ENCODE assay signal across 1 cellular context in the genomic region with DNA sequence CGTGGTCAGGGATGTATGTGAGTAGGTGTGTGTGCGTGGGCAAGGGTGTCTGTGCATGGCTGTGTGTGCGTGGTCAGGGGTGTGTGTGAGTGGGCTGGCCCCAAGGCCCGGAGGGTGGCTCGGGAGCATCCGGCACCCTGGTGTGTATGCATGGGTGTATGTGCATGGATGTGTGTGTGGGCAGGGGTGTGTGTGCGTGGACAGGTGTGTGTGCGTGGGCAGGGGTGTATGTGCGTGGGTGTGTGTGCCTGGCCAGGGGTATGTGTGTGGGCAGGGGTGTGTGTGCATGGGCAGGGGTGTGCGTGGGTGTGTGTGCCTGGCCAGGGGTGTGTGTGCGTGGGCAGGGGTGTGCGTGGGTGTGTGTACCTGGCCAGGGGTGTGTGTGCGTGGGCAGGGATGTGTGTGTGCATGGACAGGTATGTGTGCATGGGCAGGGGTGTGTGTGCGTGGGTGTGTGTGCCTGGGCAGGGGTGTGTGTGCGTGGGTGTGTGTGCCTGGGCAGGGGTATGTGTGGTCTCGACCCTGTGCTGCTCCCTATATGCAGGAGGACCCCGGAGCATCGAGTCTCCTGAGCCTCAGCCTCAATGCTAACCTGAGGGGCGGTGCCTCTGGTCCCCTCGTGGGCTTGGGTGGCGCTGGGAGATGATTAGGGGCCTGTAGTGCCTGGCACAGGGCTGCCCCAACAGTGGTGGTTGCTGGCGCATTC.
A peak's percentile ranks its signal among the peaks of the same experiment; 100 is the strongest.
TF ChIP-seq lines count a peak whose summit lies in the region.

No MANE protein-coding gene starts in this region.

TF ChIP-seq in HepG2, 621 proteins besides CTCF, POLR2A, EP300 and RAD21 (continued from another document and continues in another):
- TF ChIP-seq, protein P1, sequence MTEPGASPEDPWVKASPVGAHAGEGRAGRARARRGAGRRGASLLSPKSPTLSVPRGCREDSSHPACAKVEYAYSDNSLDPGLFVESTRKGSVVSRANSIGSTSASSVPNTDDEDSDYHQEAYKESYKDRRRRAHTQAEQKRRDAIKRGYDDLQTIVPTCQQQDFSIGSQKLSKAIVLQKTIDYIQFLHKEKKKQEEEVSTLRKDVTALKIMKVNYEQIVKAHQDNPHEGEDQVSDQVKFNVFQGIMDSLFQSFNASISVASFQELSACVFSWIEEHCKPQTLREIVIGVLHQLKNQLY (CRISPR knock-in tag; IDR thresholded peaks at IDR 0.05), result no peak
- TF ChIP-seq REPIN1 (CRISPR knock-in tag; IDR thresholded peaks at IDR 0.05; ENCODE audit: borderline replicate concordance, low read depth) (no peak), U2AF2 (IDR thresholded peaks at IDR 0.05; ENCODE audit: low read depth, low read length) (no peak), ZSCAN21 (CRISPR knock-in tag; IDR thresholded peaks at IDR 0.05; ENCODE audit: borderline replicate concordance) (peak; percentile 48; the same call in 1 of the 2 replicates), ZNF451 (CRISPR knock-in tag; IDR thresholded peaks at IDR 0.05) (no peak), NFIB (CRISPR knock-in tag; IDR thresholded peaks at IDR 0.05; ENCODE audit: borderline replicate concordance) (no peak), ZNF674 (CRISPR knock-in tag; IDR thresholded peaks at IDR 0.05; ENCODE audit: low read depth) (no peak), SALL1 (CRISPR knock-in tag; IDR thresholded peaks at IDR 0.05) (no peak), ERF (CRISPR knock-in tag; IDR thresholded peaks at IDR 0.05) (no peak), SMYD3 (CRISPR knock-in tag; IDR thresholded peaks at IDR 0.05) (no peak), FOXA1 (IDR thresholded peaks at IDR 0.05) (no peak), FOXA1 (CRISPR knock-in tag; IDR thresholded peaks at IDR 0.05) (no peak), ZNF333 (CRISPR knock-in tag; IDR thresholded peaks at IDR 0.05; ENCODE audit: borderline replicate concordance) (no peak), PHF8 (CRISPR knock-in tag; IDR thresholded peaks at IDR 0.05) (no peak), ZNF264 (CRISPR knock-in tag; IDR thresholded peaks at IDR 0.05) (no peak), HDAC2 (CRISPR knock-in tag; IDR thresholded peaks at IDR 0.05) (no peak), RFXANK (CRISPR knock-in tag; IDR thresholded peaks at IDR 0.05) (no peak), PHB2 (IDR thresholded peaks at IDR 0.05; ENCODE audit: partially characterized antibody) (no peak), ELF4 (CRISPR knock-in tag; IDR thresholded peaks at IDR 0.05; ENCODE audit: borderline replicate concordance) (no peak), ZIK1 (CRISPR knock-in tag; IDR thresholded peaks at IDR 0.05; ENCODE audit: borderline replicate concordance, low read depth) (0 out of 2 replicates have a peak, but pooled peaks have one; percentile 18), NFYB (CRISPR knock-in tag; IDR thresholded peaks at IDR 0.05) (no peak), KLF12 (CRISPR knock-in tag; IDR thresholded peaks at IDR 0.05; ENCODE audit: borderline replicate concordance) (no peak), ZFP36L2 (CRISPR knock-in tag; IDR thresholded peaks at IDR 0.05) (no peak), RBFOX2 (IDR thresholded peaks at IDR 0.05; ENCODE audit: low read depth, low read length) (peak; percentile 59), ZNF775 (CRISPR knock-in tag; IDR thresholded peaks at IDR 0.05; ENCODE audit: borderline replicate concordance) (no peak), STAG1 (CRISPR knock-in tag; IDR thresholded peaks at IDR 0.05) (no peak), ZNF317 (CRISPR knock-in tag; IDR thresholded peaks at IDR 0.05) (no peak), MIER2 (CRISPR knock-in tag; IDR thresholded peaks at IDR 0.05) (no peak), ZNF367 (CRISPR knock-in tag; IDR thresholded peaks at IDR 0.05; ENCODE audit: borderline replicate concordance) (no peak), CENPT (CRISPR knock-in tag; IDR thresholded peaks at IDR 0.05; ENCODE audit: low read depth) (0 out of 2 replicates have a peak, but pooled peaks have one; percentile 23), FOXK2 (IDR thresholded peaks at IDR 0.05) (no peak), SP2 (CRISPR knock-in tag; IDR thresholded peaks at IDR 0.05) (0 out of 2 replicates have a peak, but pooled peaks have one; percentile 31), SP140L (CRISPR knock-in tag; IDR thresholded peaks at IDR 0.05; ENCODE audit: borderline replicate concordance) (no peak), EHMT2 (IDR thresholded peaks at IDR 0.05; ENCODE audit: borderline replicate concordance, low read depth, low read length) (no peak)
- TF ChIP-seq, protein P2, sequence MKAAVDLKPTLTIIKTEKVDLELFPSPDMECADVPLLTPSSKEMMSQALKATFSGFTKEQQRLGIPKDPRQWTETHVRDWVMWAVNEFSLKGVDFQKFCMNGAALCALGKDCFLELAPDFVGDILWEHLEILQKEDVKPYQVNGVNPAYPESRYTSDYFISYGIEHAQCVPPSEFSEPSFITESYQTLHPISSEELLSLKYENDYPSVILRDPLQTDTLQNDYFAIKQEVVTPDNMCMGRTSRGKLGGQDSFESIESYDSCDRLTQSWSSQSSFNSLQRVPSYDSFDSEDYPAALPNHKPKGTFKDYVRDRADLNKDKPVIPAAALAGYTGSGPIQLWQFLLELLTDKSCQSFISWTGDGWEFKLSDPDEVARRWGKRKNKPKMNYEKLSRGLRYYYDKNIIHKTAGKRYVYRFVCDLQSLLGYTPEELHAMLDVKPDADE (CRISPR knock-in tag; IDR thresholded peaks at IDR 0.05), result no peak
- TF ChIP-seq, protein P3, sequence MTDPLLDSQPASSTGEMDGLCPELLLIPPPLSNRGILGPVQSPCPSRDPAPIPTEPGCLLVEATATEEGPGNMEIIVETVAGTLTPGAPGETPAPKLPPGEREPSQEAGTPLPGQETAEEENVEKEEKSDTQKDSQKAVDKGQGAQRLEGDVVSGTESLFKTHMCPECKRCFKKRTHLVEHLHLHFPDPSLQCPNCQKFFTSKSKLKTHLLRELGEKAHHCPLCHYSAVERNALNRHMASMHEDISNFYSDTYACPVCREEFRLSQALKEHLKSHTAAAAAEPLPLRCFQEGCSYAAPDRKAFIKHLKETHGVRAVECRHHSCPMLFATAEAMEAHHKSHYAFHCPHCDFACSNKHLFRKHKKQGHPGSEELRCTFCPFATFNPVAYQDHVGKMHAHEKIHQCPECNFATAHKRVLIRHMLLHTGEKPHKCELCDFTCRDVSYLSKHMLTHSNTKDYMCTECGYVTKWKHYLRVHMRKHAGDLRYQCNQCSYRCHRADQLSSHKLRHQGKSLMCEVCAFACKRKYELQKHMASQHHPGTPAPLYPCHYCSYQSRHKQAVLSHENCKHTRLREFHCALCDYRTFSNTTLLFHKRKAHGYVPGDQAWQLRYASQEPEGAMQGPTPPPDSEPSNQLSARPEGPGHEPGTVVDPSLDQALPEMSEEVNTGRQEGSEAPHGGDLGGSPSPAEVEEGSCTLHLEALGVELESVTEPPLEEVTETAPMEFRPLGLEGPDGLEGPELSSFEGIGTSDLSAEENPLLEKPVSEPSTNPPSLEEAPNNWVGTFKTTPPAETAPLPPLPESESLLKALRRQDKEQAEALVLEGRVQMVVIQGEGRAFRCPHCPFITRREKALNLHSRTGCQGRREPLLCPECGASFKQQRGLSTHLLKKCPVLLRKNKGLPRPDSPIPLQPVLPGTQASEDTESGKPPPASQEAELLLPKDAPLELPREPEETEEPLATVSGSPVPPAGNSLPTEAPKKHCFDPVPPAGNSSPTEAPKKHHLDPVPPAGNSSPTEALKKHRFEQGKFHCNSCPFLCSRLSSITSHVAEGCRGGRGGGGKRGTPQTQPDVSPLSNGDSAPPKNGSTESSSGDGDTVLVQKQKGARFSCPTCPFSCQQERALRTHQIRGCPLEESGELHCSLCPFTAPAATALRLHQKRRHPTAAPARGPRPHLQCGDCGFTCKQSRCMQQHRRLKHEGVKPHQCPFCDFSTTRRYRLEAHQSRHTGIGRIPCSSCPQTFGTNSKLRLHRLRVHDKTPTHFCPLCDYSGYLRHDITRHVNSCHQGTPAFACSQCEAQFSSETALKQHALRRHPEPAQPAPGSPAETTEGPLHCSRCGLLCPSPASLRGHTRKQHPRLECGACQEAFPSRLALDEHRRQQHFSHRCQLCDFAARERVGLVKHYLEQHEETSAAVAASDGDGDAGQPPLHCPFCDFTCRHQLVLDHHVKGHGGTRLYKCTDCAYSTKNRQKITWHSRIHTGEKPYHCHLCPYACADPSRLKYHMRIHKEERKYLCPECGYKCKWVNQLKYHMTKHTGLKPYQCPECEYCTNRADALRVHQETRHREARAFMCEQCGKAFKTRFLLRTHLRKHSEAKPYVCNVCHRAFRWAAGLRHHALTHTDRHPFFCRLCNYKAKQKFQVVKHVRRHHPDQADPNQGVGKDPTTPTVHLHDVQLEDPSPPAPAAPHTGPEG (CRISPR knock-in tag; IDR thresholded peaks at IDR 0.05), result no peak
- TF ChIP-seq, protein P4, sequence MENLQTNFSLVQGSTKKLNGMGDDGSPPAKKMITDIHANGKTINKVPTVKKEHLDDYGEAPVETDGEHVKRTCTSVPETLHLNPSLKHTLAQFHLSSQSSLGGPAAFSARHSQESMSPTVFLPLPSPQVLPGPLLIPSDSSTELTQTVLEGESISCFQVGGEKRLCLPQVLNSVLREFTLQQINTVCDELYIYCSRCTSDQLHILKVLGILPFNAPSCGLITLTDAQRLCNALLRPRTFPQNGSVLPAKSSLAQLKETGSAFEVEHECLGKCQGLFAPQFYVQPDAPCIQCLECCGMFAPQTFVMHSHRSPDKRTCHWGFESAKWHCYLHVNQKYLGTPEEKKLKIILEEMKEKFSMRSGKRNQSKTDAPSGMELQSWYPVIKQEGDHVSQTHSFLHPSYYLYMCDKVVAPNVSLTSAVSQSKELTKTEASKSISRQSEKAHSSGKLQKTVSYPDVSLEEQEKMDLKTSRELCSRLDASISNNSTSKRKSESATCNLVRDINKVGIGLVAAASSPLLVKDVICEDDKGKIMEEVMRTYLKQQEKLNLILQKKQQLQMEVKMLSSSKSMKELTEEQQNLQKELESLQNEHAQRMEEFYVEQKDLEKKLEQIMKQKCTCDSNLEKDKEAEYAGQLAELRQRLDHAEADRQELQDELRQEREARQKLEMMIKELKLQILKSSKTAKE (CRISPR knock-in tag; IDR thresholded peaks at IDR 0.05; ENCODE audit: borderline replicate concordance), result no peak
- TF ChIP-seq, protein P5, sequence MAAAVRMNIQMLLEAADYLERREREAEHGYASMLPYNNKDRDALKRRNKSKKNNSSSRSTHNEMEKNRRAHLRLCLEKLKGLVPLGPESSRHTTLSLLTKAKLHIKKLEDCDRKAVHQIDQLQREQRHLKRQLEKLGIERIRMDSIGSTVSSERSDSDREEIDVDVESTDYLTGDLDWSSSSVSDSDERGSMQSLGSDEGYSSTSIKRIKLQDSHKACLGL (CRISPR knock-in tag; IDR thresholded peaks at IDR 0.05), result 0 out of 2 replicates have a peak, but pooled peaks have one; percentile 54
- TF ChIP-seq, protein P6, sequence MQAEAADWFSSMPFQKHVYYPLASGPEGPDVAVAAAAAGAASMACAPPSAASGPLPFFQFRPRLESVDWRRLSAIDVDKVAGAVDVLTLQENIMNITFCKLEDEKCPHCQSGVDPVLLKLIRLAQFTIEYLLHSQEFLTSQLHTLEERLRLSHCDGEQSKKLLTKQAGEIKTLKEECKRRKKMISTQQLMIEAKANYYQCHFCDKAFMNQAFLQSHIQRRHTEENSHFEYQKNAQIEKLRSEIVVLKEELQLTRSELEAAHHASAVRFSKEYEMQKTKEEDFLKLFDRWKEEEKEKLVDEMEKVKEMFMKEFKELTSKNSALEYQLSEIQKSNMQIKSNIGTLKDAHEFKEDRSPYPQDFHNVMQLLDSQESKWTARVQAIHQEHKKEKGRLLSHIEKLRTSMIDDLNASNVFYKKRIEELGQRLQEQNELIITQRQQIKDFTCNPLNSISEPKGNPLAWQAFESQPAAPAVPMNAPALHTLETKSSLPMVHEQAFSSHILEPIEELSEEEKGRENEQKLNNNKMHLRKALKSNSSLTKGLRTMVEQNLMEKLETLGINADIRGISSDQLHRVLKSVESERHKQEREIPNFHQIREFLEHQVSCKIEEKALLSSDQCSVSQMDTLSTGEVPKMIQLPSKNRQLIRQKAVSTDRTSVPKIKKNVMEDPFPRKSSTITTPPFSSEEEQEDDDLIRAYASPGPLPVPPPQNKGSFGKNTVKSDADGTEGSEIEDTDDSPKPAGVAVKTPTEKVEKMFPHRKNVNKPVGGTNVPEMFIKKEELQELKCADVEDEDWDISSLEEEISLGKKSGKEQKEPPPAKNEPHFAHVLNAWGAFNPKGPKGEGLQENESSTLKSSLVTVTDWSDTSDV (CRISPR knock-in tag; IDR thresholded peaks at IDR 0.05), result no peak
- TF ChIP-seq, protein P7, sequence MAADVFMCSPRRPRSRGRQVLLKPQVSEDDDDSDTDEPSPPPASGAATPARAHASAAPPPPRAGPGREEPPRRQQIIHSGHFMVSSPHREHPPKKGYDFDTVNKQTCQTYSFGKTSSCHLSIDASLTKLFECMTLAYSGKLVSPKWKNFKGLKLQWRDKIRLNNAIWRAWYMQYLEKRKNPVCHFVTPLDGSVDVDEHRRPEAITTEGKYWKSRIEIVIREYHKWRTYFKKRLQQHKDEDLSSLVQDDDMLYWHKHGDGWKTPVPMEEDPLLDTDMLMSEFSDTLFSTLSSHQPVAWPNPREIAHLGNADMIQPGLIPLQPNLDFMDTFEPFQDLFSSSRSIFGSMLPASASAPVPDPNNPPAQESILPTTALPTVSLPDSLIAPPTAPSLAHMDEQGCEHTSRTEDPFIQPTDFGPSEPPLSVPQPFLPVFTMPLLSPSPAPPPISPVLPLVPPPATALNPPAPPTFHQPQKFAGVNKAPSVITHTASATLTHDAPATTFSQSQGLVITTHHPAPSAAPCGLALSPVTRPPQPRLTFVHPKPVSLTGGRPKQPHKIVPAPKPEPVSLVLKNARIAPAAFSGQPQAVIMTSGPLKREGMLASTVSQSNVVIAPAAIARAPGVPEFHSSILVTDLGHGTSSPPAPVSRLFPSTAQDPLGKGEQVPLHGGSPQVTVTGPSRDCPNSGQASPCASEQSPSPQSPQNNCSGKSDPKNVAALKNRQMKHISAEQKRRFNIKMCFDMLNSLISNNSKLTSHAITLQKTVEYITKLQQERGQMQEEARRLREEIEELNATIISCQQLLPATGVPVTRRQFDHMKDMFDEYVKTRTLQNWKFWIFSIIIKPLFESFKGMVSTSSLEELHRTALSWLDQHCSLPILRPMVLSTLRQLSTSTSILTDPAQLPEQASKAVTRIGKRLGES (CRISPR knock-in tag; IDR thresholded peaks at IDR 0.05; ENCODE audit: borderline replicate concordance), result no peak
- TF ChIP-seq, protein P8, sequence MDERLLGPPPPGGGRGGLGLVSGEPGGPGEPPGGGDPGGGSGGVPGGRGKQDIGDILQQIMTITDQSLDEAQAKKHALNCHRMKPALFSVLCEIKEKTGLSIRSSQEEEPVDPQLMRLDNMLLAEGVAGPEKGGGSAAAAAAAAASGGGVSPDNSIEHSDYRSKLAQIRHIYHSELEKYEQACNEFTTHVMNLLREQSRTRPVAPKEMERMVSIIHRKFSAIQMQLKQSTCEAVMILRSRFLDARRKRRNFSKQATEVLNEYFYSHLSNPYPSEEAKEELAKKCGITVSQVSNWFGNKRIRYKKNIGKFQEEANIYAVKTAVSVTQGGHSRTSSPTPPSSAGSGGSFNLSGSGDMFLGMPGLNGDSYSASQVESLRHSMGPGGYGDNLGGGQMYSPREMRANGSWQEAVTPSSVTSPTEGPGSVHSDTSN (CRISPR knock-in tag; IDR thresholded peaks at IDR 0.05), result no peak
